In the genomic region with DNA sequence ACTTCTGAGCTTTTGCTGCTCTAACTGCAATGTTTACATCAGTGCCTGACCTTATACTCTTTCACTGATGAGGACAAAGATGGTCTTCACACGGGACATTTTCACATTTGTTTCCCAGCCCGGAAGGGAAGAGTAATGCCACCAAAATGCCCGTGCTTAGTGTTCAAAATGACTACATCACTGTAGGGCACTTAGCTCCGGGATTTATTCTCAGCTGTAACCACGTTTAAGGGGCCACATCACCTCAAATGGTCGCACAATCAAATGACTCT, we compare ENCODE assay signal across 8 cellular contexts. TPM values are rescaled to one million over a fixed set of nuclear protein-coding genes. Genes with fewer than 3 reads are reported as not detected.
DNase-seq lines count a peak whose midpoint lies in the region; ATAC-seq and TF ChIP-seq lines count a peak whose summit lies in the region.

No MANE protein-coding gene starts in this region.

- H3K9me3 Mint-ChIP-seq in activated T-cell treated with anti-CD3 and anti-CD28 coated beads, Interleukin-2, amount 50 U/mL, for 72 hours = no peaks in the 10 kb centered on the region

- TF ChIP-seq EP300 in transverse colon (IDR thresholded peaks at IDR 0.05; ENCODE audit: low read depth) = no peak

- TF ChIP-seq CTCF in lower lobe of right lung (IDR thresholded peaks at IDR 0.05) (no peak), transverse colon (IDR thresholded peaks at IDR 0.05) (no peak), omental fat pad (IDR thresholded peaks at IDR 0.05) (no peak)

- no peaks in the 10 kb centered on the region for H3K27me3 Mint-ChIP-seq in activated T-cell treated with anti-CD3 and anti-CD28 coated beads, Interleukin-2, amount 50 U/mL, for 72 hours (ENCODE audit: low read depth)

- 0 to 10% methylated on average over 1 to 6 of the region's 6 CpGs for WGBS in transverse colon (ENCODE audit: low coverage in 1 of 2), 2 donors

- H3K4me1 ChIP-seq in lower lobe of right lung (peaks cover 62% of the 10 kb centered on the region), transverse colon (peaks cover 10 to 55% (median 41%) of the 10 kb centered on the region in 4 donors)

- peaks cover 57% of the 10 kb centered on the region for H3K4me1 Mint-ChIP-seq in activated T-cell treated with anti-CD3 and anti-CD28 coated beads, Interleukin-2, amount 50 U/mL, for 72 hours (ENCODE audit: low read depth)

- TF ChIP-seq POLR2A in transverse colon (IDR thresholded peaks at IDR 0.05) = no peak

- no peaks in the 10 kb centered on the region for H3K27me3 ChIP-seq in lower lobe of right lung (ENCODE audit: low read depth)
- no peaks in the 10 kb centered on the region for H3K27me3 ChIP-seq in transverse colon

- H3K4me3 Mint-ChIP-seq in activated T-cell treated with anti-CD3 and anti-CD28 coated beads, Interleukin-2, amount 50 U/mL, for 72 hours = peak overlapping the region; percentile 84 to 86

- no peaks in the 10 kb centered on the region for H3K9me3 ChIP-seq in lower lobe of right lung
- H3K9me3 ChIP-seq in transverse colon = no peaks in the 10 kb centered on the region

- ATAC-seq in activated T-cell treated with anti-CD3 and anti-CD28 coated beads, Interleukin-2, amount 50 U/mL, for 72 hours (replicated peaks in 1 of 2) = no peak
- ATAC-seq in lower lobe of right lung (no peak), omental fat pad (ENCODE audit: low FRiP score) (no peak)

- H3K27ac Mint-ChIP-seq in activated T-cell treated with anti-CD3 and anti-CD28 coated beads, Interleukin-2, amount 50 U/mL, for 72 hours = no peak overlapping the region

- in situ Hi-C loops in transverse colon (cut with MboI; ENCODE audit: low pct_ligation_motif_present in 1 of 4, low pct_unique_long_range_greater_than_20kb in 1 of 4, low sequenced_read_pairs in 3 of 4) = loop anchor here in 1 of 4 donors (10.0 kb wide), 1 partner anchor 104 kb away; no protein-coding TSS in a partner anchor

- intact Hi-C loops in lower lobe of right lung (cut with DNase I) (no loop called here), transverse colon (cut with DNase I; ENCODE audit: low total_unique reads) (loop anchor here (5.0 kb wide), 2 partner anchors 97 to 112 kb away; partner anchors contain the start of gene EMP1)

- H3K4me3 ChIP-seq in lower lobe of right lung = peak overlapping the region; percentile 56
- H3K4me3 ChIP-seq in transverse colon = peak overlapping the region in 3 of 4 donors; percentile 43 to 74 (median 48)

- H3K27ac ChIP-seq in angular gyrus (ENCODE audit: low read depth, low read length) (peak overlapping the region; percentile 95), lower lobe of right lung (peak overlapping the region; percentile 95), transverse colon (peak overlapping the region; percentile 83 to 94 (median 88))

- no peaks in the 10 kb centered on the region for H3K36me3 Mint-ChIP-seq in activated T-cell treated with anti-CD3 and anti-CD28 coated beads, Interleukin-2, amount 50 U/mL, for 72 hours (ENCODE audit: insufficient read depth in 2 of 2)

- DNase-seq in activated T-cell treated with anti-CD3 and anti-CD28 coated beads, Interleukin-2, amount 50 U/mL, for 72 hours = no peak
- DNase-seq in activated T-cell treated with anti-CD3 and anti-CD28 coated beads, Interleukin-2, amount 50 U/mL, for 1 hour = no peak
- DNase-seq in lower lobe of right lung = no peak
- DNase-seq in transverse colon = no peak
- DNase-seq in omental fat pad (ENCODE audit: low spot score) = no peak
- DNase-seq in NCI-H226 = no peak
- DNase-seq in NCI-H187 treated with DMSO at 0.1 percent for 48 hours (lab: John Stamatoyannopoulos, UW) = no peak

- H3K36me3 ChIP-seq in lower lobe of right lung (no peaks in the 10 kb centered on the region), transverse colon (no peaks in the 10 kb centered on the region)

RNA-seq across cellular contexts. Expression of gene GSG1, which starts 2.9 kb away (rescaled TPM):
- not detected for total RNA-seq in activated T-cell treated with anti-CD3 and anti-CD28 coated beads, Interleukin-2, amount 50 U/mL, for 72 hours
- total RNA-seq in lower lobe of right lung (not detected), transverse colon (not detected), omental fat pad (under 1 TPM in 1 of 4 donors, not detected in 3; 0.56 TPM)

RNA-seq across cellular contexts. Expression of gene FAM234B, which starts 56.4 kb away (rescaled TPM):
- 1 to 10 TPM; 6.6 to 7.8 TPM for total RNA-seq in activated T-cell treated with anti-CD3 and anti-CD28 coated beads, Interleukin-2, amount 50 U/mL, for 72 hours
- total RNA-seq in lower lobe of right lung = 7.5 TPM
- 1 to 10 TPM in 3 of 4 donors, under 1 TPM in 1; 0.60 to 2.6 (median 1.8) TPM for total RNA-seq in transverse colon
- total RNA-seq in omental fat pad = 10 to 100 TPM in 1 of 4 donors, 1 to 10 TPM in 3; 6.3 to 14.2 (median 7.5) TPM
